Comparison of ENCODE assay signal across 18 cellular contexts in genomic region chrX:108270280-108270679, GRCh38.
DNase-seq lines count a peak whose midpoint lies in the region; ATAC-seq, FAIRE-seq and TF ChIP-seq lines count a peak whose summit lies in the region.
"Had no signal": no experiment of that assay in that cellular context is flagged by ENCODE, and none has a peak within 500 bp of the region (broad histone marks: within the 10 kb centered on the region; RNA-seq: fewer than 3 reads in every experiment).

No MANE protein-coding gene starts in this region.

- peak overlapping the region; percentile 77 for H3K27ac Mint-ChIP-seq in mesothelial cell of epicardium
- H3K27ac Mint-ChIP-seq: B cell; stimulated activated effector memory CD8-positive, alpha-beta T cell treated with anti-CD3 and anti-CD28 coated beads, Interleukin-12 subunit alpha, Interleukin-12 subunit beta, amount 100 ng/mL, for 72 hours had no signal

- H3K4me1 Mint-ChIP-seq in mesothelial cell of epicardium = peaks cover 32% of the 10 kb centered on the region
- H3K4me1 Mint-ChIP-seq: B cell; stimulated activated effector memory CD8-positive, alpha-beta T cell treated with anti-CD3 and anti-CD28 coated beads, Interleukin-12 subunit alpha, Interleukin-12 subunit beta, amount 100 ng/mL, for 72 hours had no signal

- no peak for TF ChIP-seq CTCF in GM12878 (IDR thresholded peaks at IDR 0.05 in 2 of 3, conservative IDR thresholded peaks at IDR 0.05 in 1 of 3; ENCODE audit: control insufficient read depth in 2 of 3, extremely low read depth in 1 of 3, insufficient read depth in 1 of 3, low read depth in 3 of 3, low read length in 3 of 3)
- no peak for TF ChIP-seq CTCF in mesothelial cell of epicardium (IDR thresholded peaks at IDR 0.05; ENCODE audit: unreplicated experiment)

- H3K79me2 ChIP-seq in GM12878 (ENCODE audit: control insufficient read depth, insufficient read depth, low read length) = no peaks in the 10 kb centered on the region

- no peak for TF ChIP-seq POLR2A in GM12878 (IDR thresholded peaks at IDR 0.05; ENCODE audit: low read depth, low read length)

- H3K9me3 Mint-ChIP-seq in mesothelial cell of epicardium = peaks cover 5% of the 10 kb centered on the region
- H3K9me3 Mint-ChIP-seq: stimulated activated effector memory CD8-positive, alpha-beta T cell treated with anti-CD3 and anti-CD28 coated beads, Interleukin-12 subunit alpha, Interleukin-12 subunit beta, amount 100 ng/mL, for 72 hours had no signal

- H4K20me1 ChIP-seq in GM12878 (ENCODE audit: control insufficient read depth, insufficient read depth) = no peaks in the 10 kb centered on the region

- CTCF ChIA-PET in GM12878 (lab: Yijun Ruan, JAX) = no interaction called here

- H3K36me3 ChIP-seq in GM12878 (ENCODE audit: control insufficient read depth in 2 of 2, insufficient read depth in 2 of 2, low read length in 1 of 2) = no peaks in the 10 kb centered on the region
- H3K36me3 ChIP-seq in aorta (ENCODE audit: control insufficient read depth in 1 of 2, insufficient read depth in 2 of 2, low read length in 1 of 2) = no peaks in the 10 kb centered on the region
- H3K36me3 ChIP-seq: vagina had no signal

- H3K27ac ChIP-seq in GM12878 (ENCODE audit: control insufficient read depth, insufficient read depth) (no peak overlapping the region), aorta (ENCODE audit: low read depth in 1 of 2, low read length in 2 of 2) (no peak overlapping the region)

- DNase-seq in DMS79 treated with DMSO at 0.1 percent for 48 hours (lab: John Stamatoyannopoulos, UW) (peak; percentile 86), NCI-H187 treated with DMSO at 0.1 percent for 48 hours (lab: John Stamatoyannopoulos, UW) (peak; percentile 14), GM12878 (ENCODE audit: low read depth, low spot score) (no peak), mesothelial cell of epicardium (ENCODE audit: low spot score in 2 of 2, unreplicated experiment in 2 of 2) (no peak), aorta (no peak), NCI-H2227 (lab: John Stamatoyannopoulos, UW; ENCODE audit: unreplicated experiment) (no peak)
- DNase-seq in stimulated activated CD4-positive, alpha-beta T cell treated with anti-CD3 and anti-CD28 coated beads, Interleukin-4, amount 100 ng/mL, for 4 hours = no peak
- DNase-seq: activated naive CD4-positive, alpha-beta T cell treated with anti-CD3 and anti-CD28 coated beads, Interleukin-2, amount 50 U/mL, for 16 hours; caudate nucleus; kidney; NCI-H2081; OCI-M1; retina; stimulated activated CD4-positive, alpha-beta T cell treated with anti-CD3 and anti-CD28 coated beads, Interleukin-4, amount 100 ng/mL, for 1 hour had no signal

- H3K4me1 ChIP-seq in GM12878 (ENCODE audit: control insufficient read depth, insufficient read depth, low read length) (no peaks in the 10 kb centered on the region), aorta (ENCODE audit: control insufficient read depth in 1 of 2, insufficient read depth in 2 of 2, low read length in 2 of 2) (no peaks in the 10 kb centered on the region)

- H3K27me3 ChIP-seq in GM12878 (replicated peaks in 1 of 2; ENCODE audit: control insufficient read depth in 2 of 2, insufficient read depth in 2 of 2, low read length in 1 of 2) (no peaks in the 10 kb centered on the region), aorta (ENCODE audit: control insufficient read depth in 1 of 2, insufficient read depth in 2 of 2, low read length in 1 of 2) (no peaks in the 10 kb centered on the region)
- H3K27me3 ChIP-seq: vagina had no signal

- intact Hi-C loops in GM12878 (cut with micrococcal nuclease; ENCODE audit: unreplicated experiment) = no loop called here
- intact Hi-C loops in aorta (cut with DNase I) = no loop called here

- no peak for FAIRE-seq in GM12878 (lab: Jason Lieb, UNC)
- FAIRE-seq: kidney had no signal

- no peak overlapping the region for H2AFZ ChIP-seq in GM12878 (ENCODE audit: control insufficient read depth, low read depth, low read length)

- SMC1A ChIA-PET in GM12878 (lab: Charles Lee; ENCODE audit: uncharacterized antibody, unreplicated experiment) = no interaction called here

- POLR2A ChIA-PET in GM12878 (lab: Charles Lee) = no interaction called here

- no peak overlapping the region for H3K9ac ChIP-seq in GM12878 (ENCODE audit: control insufficient read depth, insufficient read depth, low read length)

- ATAC-seq in GM12878 (peak; percentile 54), aorta (ENCODE audit: low FRiP score) (no peak), HG03045 (IDR thresholded peaks at IDR 0.05; ENCODE audit: unreplicated experiment) (no peak)
- ATAC-seq: stimulated activated effector memory CD8-positive, alpha-beta T cell treated with anti-CD3 and anti-CD28 coated beads, Interleukin-12 subunit alpha, Interleukin-12 subunit beta, amount 100 ng/mL, for 72 hours had no signal

- H3K4me3 ChIP-seq in GM12878 (no peak overlapping the region), aorta (ENCODE audit: low read length in 2 of 2) (no peak overlapping the region)
- H3K4me3 ChIP-seq: vagina had no signal

- H3K27me3 Mint-ChIP-seq in mesothelial cell of epicardium (ENCODE audit: low read depth) = no peaks in the 10 kb centered on the region

- H3K4me3 Mint-ChIP-seq in mesothelial cell of epicardium = no peak overlapping the region
- H3K4me3 Mint-ChIP-seq: B cell; stimulated activated effector memory CD8-positive, alpha-beta T cell treated with anti-CD3 and anti-CD28 coated beads, Interleukin-12 subunit alpha, Interleukin-12 subunit beta, amount 100 ng/mL, for 72 hours had no signal

- peaks cover 4% of the 10 kb centered on the region for H3K36me3 Mint-ChIP-seq in mesothelial cell of epicardium
- H3K36me3 Mint-ChIP-seq: stimulated activated effector memory CD8-positive, alpha-beta T cell treated with anti-CD3 and anti-CD28 coated beads, Interleukin-12 subunit alpha, Interleukin-12 subunit beta, amount 100 ng/mL, for 72 hours had no signal

- WGBS in GM12878 (ENCODE audit: insufficient coverage, insufficient replicate concordance, low lambda C conversion rate, missing lambda C conversion rate) = 15% methylated on average over 1 of the region's 1 CpG
- WGBS in aorta, 2 donors = 69 to 98% methylated on average over 1 of the region's 1 CpG

- RAD21 ChIA-PET in GM12878 (lab: Charles Lee; ENCODE audit: unreplicated experiment) = interaction anchor here (1.6 kb wide), 1 partner anchor 29 kb away, joined by 5 read pairs; no protein-coding TSS in a partner anchor

- no peak for TF ChIP-seq EP300 in GM12878 (IDR thresholded peaks at IDR 0.05; ENCODE audit: borderline replicate concordance in 1 of 2, control insufficient read depth in 1 of 2, low read depth in 2 of 2, low read length in 2 of 2)

- in situ Hi-C loops in GM12878 (cut with MboI) = no loop called here

- BruUV-seq in GM12878 (replicated peaks; lab: Mats Ljungman, UMichigan) = no TSS peak

- H3K9me3 ChIP-seq in GM12878 (replicated peaks; ENCODE audit: control insufficient read depth, insufficient read depth, low read length) = no peaks in the 10 kb centered on the region
- H3K9me3 ChIP-seq in aorta (ENCODE audit: control insufficient read depth, low read length) = no peaks in the 10 kb centered on the region
- H3K9me3 ChIP-seq: vagina had no signal

- TF ChIP-seq RAD21 in GM12878 (IDR thresholded peaks at IDR 0.05; ENCODE audit: insufficient read depth, low read depth, low read length) = no peak

- H3K4me2 ChIP-seq in GM12878 (ENCODE audit: control insufficient read depth, insufficient read depth) = no peak overlapping the region

TF ChIP-seq in GM12878, 131 proteins besides CTCF, POLR2A, EP300 and RAD21 (continues in another document):
- TF ChIP-seq TARDBP (IDR thresholded peaks at IDR 0.05; ENCODE audit: borderline replicate concordance) = no peak
- TF ChIP-seq SKIL (IDR thresholded peaks at IDR 0.05; ENCODE audit: low read depth, poor library complexity, severe bottlenecking) = no peak
- TF ChIP-seq, protein P1, sequence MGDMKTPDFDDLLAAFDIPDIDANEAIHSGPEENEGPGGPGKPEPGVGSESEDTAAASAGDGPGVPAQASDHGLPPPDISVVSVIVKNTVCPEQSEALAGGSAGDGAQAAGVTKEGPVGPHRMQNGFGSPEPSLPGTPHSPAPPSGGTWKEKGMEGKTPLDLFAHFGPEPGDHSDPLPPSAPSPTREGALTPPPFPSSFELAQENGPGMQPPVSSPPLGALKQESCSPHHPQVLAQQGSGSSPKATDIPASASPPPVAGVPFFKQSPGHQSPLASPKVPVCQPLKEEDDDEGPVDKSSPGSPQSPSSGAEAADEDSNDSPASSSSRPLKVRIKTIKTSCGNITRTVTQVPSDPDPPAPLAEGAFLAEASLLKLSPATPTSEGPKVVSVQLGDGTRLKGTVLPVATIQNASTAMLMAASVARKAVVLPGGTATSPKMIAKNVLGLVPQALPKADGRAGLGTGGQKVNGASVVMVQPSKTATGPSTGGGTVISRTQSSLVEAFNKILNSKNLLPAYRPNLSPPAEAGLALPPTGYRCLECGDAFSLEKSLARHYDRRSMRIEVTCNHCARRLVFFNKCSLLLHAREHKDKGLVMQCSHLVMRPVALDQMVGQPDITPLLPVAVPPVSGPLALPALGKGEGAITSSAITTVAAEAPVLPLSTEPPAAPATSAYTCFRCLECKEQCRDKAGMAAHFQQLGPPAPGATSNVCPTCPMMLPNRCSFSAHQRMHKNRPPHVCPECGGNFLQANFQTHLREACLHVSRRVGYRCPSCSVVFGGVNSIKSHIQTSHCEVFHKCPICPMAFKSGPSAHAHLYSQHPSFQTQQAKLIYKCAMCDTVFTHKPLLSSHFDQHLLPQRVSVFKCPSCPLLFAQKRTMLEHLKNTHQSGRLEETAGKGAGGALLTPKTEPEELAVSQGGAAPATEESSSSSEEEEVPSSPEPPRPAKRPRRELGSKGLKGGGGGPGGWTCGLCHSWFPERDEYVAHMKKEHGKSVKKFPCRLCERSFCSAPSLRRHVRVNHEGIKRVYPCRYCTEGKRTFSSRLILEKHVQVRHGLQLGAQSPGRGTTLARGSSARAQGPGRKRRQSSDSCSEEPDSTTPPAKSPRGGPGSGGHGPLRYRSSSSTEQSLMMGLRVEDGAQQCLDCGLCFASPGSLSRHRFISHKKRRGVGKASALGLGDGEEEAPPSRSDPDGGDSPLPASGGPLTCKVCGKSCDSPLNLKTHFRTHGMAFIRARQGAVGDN (IDR thresholded peaks at IDR 0.05) = no peak
- no peak for TF ChIP-seq YY1 (IDR thresholded peaks at IDR 0.05; ENCODE audit: low read depth, low read length)

Comparison
In these comparisons a context has a peak if more than half of its experiments do, and no peak if none do; other contexts are left out.
1. DNase-seq: peak in DMS79 treated with DMSO at 0.1 percent for 48 hours (single experiment) and NCI-H187 treated with DMSO at 0.1 percent for 48 hours (single experiment); none in GM12878 (single experiment), mesothelial cell of epicardium (0 of 2), aorta (0 of 2), stimulated activated CD4-positive, alpha-beta T cell treated with anti-CD3 and anti-CD28 coated beads, Interleukin-4, amount 100 ng/mL, for 4 hours (0 of 2) and NCI-H2227 (single experiment).